Comparison of ENCODE assay signal across 24 cellular contexts in the genomic region with DNA sequence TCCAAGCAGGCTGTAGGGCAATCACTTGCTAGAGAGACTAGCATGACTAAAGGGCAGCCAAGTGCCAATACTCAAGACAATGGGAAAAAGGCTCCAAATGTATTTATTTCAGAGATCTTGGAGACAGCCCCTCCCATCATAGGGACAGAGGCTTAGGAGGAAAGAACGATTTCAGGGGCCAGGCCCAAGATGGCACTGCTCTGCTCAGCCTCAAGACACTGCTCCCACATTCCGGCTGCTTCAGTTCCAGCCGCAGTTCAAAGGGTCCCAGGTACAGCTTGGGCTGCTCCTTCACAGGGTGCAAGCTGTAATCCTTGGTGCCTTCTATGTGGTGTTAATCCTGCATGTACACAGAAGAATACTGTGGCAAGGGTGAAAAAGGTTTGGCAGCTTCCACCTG. TPM values are rescaled to one million over a fixed set of nuclear protein-coding genes. Genes with fewer than 3 reads are reported as not detected.
"Had no signal": no experiment of that assay in that cellular context is flagged by ENCODE, and none has a peak within 500 bp of the region (broad histone marks: within the 10 kb centered on the region; RNA-seq: fewer than 3 reads in every experiment).

No MANE protein-coding gene starts in this region.

- H3K9me3 ChIP-seq: SJSA1 had no signal

- H3K27ac Mint-ChIP-seq: IgD-negative memory B cell had no signal

- DNase-seq: Kasumi-1, MM.1S, NCI-H1092 treated with DMSO at 0.1 percent for 48 hours, NCI-H1436, NCI-H187, NCI-H2029, NCI-H2081 treated with DMSO at 0.1 percent for 48 hours, NCI-H2171, NCI-H226, NCI-H446, NCI-H510A, NCI-H524 treated with DMSO at 0.1 percent for 48 hours, NCI-H69, NCI-H774, Right ventricle myocardium superior, RPMI8226, SIG-M5 had no signal

- H3K4me1 Mint-ChIP-seq: IgD-negative memory B cell had no signal

- H3K27ac ChIP-seq: HL-60, KMS-11, SJSA1, SK-N-MC had no signal

- H3K4me3 Mint-ChIP-seq: IgD-negative memory B cell had no signal

- H3K36me3 ChIP-seq: SJSA1 had no signal

- ATAC-seq: K562 had no signal

- H3K4me1 ChIP-seq: SJSA1 had no signal

- H3K4me3 ChIP-seq: K562, SJSA1, SK-N-MC had no signal

- H3K27me3 ChIP-seq: SJSA1 had no signal

- H3K27me3 Mint-ChIP-seq: IgD-negative memory B cell had no signal

RNA-seq across cellular contexts. Expression of gene OR4K5, which starts 19.4 kb away (rescaled TPM):
- total RNA-seq: K562, M059J, Right ventricle myocardium superior, SJSA1 had no signal
- polyA plus RNA-seq: IgD-negative memory B cell, K562 had no signal

RNA-seq across cellular contexts. Expression of gene OR4K2, which starts 26.1 kb away (rescaled TPM):
- total RNA-seq: K562, M059J, Right ventricle myocardium superior, SJSA1 had no signal
- polyA plus RNA-seq: IgD-negative memory B cell, K562 had no signal

RNA-seq across cellular contexts. Expression of gene OR4K1, which starts 29.7 kb away (rescaled TPM):
- total RNA-seq: K562, M059J, Right ventricle myocardium superior, SJSA1 had no signal
- polyA plus RNA-seq: IgD-negative memory B cell, K562 had no signal
